ENCODE assay signal across 22 cellular contexts in the genomic region with DNA sequence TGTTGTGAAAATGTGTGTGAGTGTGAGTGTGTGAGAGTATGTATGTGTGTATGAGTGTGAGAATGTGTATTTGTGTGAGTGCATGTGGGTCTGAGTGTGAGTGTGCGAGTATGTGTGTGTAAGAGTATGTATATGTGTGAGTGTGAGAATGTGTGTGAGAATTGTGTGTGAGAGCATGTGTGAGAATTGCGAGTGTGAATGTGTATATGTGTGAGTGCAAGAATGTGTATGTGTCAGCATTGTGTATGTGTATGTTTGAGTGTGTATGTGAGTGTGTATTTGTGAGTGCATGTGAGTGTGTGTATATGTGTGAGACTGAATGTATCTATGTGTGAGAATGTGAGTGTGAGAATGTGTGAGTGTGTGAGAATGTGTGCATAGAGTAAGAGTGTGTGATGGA.
"Had no signal": no experiment of that assay in that cellular context is flagged by ENCODE, and none has a peak within 500 bp of the region (broad histone marks: within the 10 kb centered on the region; RNA-seq: fewer than 3 reads in every experiment).

No MANE protein-coding gene starts in this region.

- H3K4me1 ChIP-seq: SJSA1 had no signal

- H3K9me3 ChIP-seq: MG63 had no signal

- FAIRE-seq: RCC 7860 had no signal

- H3K27ac ChIP-seq: HL-60, SJSA1, SK-N-MC had no signal

- H3K36me3 ChIP-seq: MG63, SJSA1 had no signal

- DNase-seq: Karpas-422, KG1, MG63, NCI-H1092, NCI-H1105 treated with DMSO at 0.1 percent for 48 hours, NCI-H1417 treated with DMSO at 0.1 percent for 48 hours, NCI-H146, NCI-H1694 treated with DMSO at 0.1 percent for 48 hours, NCI-H1930, NCI-H2081, NCI-H2107, NCI-H2227 treated with DMSO at 0.1 percent for 48 hours, NCI-H524, NCI-H69, NCI-H774, Right ventricle myocardium superior, RPMI8226, SIG-M5 had no signal

- H3K4me3 ChIP-seq: MG63, SJSA1, SK-N-MC had no signal

- H3K27me3 ChIP-seq: MG63, SJSA1 had no signal
